In genomic region chr2:24508878-24509277, GRCh38 we compare ENCODE assay signal across 16 cellular contexts. TPM values are rescaled to one million over a fixed set of nuclear protein-coding genes. Genes with fewer than 3 reads are reported as not detected.
DNase-seq lines count a peak whose midpoint lies in the region; ATAC-seq lines count a peak whose summit lies in the region.
"Had no signal": no experiment of that assay in that cellular context is flagged by ENCODE, and none has a peak within 500 bp of the region (broad histone marks: within the 10 kb centered on the region; RNA-seq: fewer than 3 reads in every experiment).

No MANE protein-coding gene starts in this region.

- H3K4me1 Mint-ChIP-seq in activated T-cell treated with anti-CD3 and anti-CD28 coated beads, Interleukin-2, amount 50 U/mL, for 24 hours (ENCODE audit: low read depth), result peaks cover 85% of the 10 kb centered on the region
- H3K4me1 Mint-ChIP-seq in IgD-negative memory B cell, result peaks cover 44 to 50% (median 49%) of the 10 kb centered on the region in 3 donors
- peaks cover 88% of the 10 kb centered on the region for H3K4me1 Mint-ChIP-seq in central memory CD8-positive, alpha-beta T cell
- H3K4me1 Mint-ChIP-seq in stimulated activated effector memory CD8-positive, alpha-beta T cell treated with anti-CD3 and anti-CD28 coated beads, Interleukin-12 subunit alpha, Interleukin-12 subunit beta, amount 100 ng/mL, for 72 hours, result peaks cover 86% of the 10 kb centered on the region

- no peak for ATAC-seq in central memory CD8-positive, alpha-beta T cell (replicated peaks; ENCODE audit: extremely low read depth, poor library complexity, severe bottlenecking)
- no peak for ATAC-seq in stimulated activated effector memory CD8-positive, alpha-beta T cell treated with anti-CD3 and anti-CD28 coated beads, Interleukin-12 subunit alpha, Interleukin-12 subunit beta, amount 100 ng/mL, for 72 hours
- ATAC-seq in GM18520 (IDR thresholded peaks at IDR 0.05; ENCODE audit: unreplicated experiment) (no peak), HG02981 (IDR thresholded peaks at IDR 0.05; ENCODE audit: unreplicated experiment) (no peak), HG02759 (IDR thresholded peaks at IDR 0.05; ENCODE audit: unreplicated experiment) (no peak)
- ATAC-seq: foreskin keratinocyte had no signal

- no peak overlapping the region for H3K4me3 Mint-ChIP-seq in activated T-cell treated with anti-CD3 and anti-CD28 coated beads, Interleukin-2, amount 50 U/mL, for 24 hours
- H3K4me3 Mint-ChIP-seq in IgD-negative memory B cell, result no peak overlapping the region
- no peak overlapping the region for H3K4me3 Mint-ChIP-seq in central memory CD8-positive, alpha-beta T cell
- H3K4me3 Mint-ChIP-seq in stimulated activated effector memory CD8-positive, alpha-beta T cell treated with anti-CD3 and anti-CD28 coated beads, Interleukin-12 subunit alpha, Interleukin-12 subunit beta, amount 100 ng/mL, for 72 hours, result peak overlapping the region; percentile 5
- H3K4me3 Mint-ChIP-seq: HFFc6 had no signal

- peak overlapping the region; percentile 75 for H3K27ac Mint-ChIP-seq in activated T-cell treated with anti-CD3 and anti-CD28 coated beads, Interleukin-2, amount 50 U/mL, for 24 hours
- H3K27ac Mint-ChIP-seq in IgD-negative memory B cell, result peak overlapping the region in 2 of 3 donors; percentile 12 to 13
- peak overlapping the region; percentile 60 for H3K27ac Mint-ChIP-seq in central memory CD8-positive, alpha-beta T cell (ENCODE audit: low read depth)
- no peak overlapping the region for H3K27ac Mint-ChIP-seq in stimulated activated effector memory CD8-positive, alpha-beta T cell treated with anti-CD3 and anti-CD28 coated beads, Interleukin-12 subunit alpha, Interleukin-12 subunit beta, amount 100 ng/mL, for 72 hours
- H3K27ac Mint-ChIP-seq: HFFc6 had no signal

- peaks cover 6% of the 10 kb centered on the region for H3K36me3 Mint-ChIP-seq in activated T-cell treated with anti-CD3 and anti-CD28 coated beads, Interleukin-2, amount 50 U/mL, for 24 hours (ENCODE audit: low read depth)
- peaks cover 8% of the 10 kb centered on the region for H3K36me3 Mint-ChIP-seq in IgD-negative memory B cell
- peaks cover 5% of the 10 kb centered on the region for H3K36me3 Mint-ChIP-seq in central memory CD8-positive, alpha-beta T cell (ENCODE audit: insufficient read depth)
- H3K36me3 Mint-ChIP-seq in stimulated activated effector memory CD8-positive, alpha-beta T cell treated with anti-CD3 and anti-CD28 coated beads, Interleukin-12 subunit alpha, Interleukin-12 subunit beta, amount 100 ng/mL, for 72 hours, result no peaks in the 10 kb centered on the region

- no peaks in the 10 kb centered on the region for H3K9me3 Mint-ChIP-seq in activated T-cell treated with anti-CD3 and anti-CD28 coated beads, Interleukin-2, amount 50 U/mL, for 24 hours
- no peaks in the 10 kb centered on the region for H3K9me3 Mint-ChIP-seq in IgD-negative memory B cell
- no peaks in the 10 kb centered on the region for H3K9me3 Mint-ChIP-seq in central memory CD8-positive, alpha-beta T cell
- H3K9me3 Mint-ChIP-seq in stimulated activated effector memory CD8-positive, alpha-beta T cell treated with anti-CD3 and anti-CD28 coated beads, Interleukin-12 subunit alpha, Interleukin-12 subunit beta, amount 100 ng/mL, for 72 hours, result no peaks in the 10 kb centered on the region
- H3K9me3 Mint-ChIP-seq: HFFc6 had no signal

- DNase-seq in activated T-cell treated with anti-CD3 and anti-CD28 coated beads, Interleukin-2, amount 50 U/mL, for 24 hours, result no peak
- no peak for DNase-seq in activated T-cell treated with anti-CD3 and anti-CD28 coated beads for 4 hours
- DNase-seq in central memory CD8-positive, alpha-beta T cell (ENCODE audit: low spot score in 2 of 2), result no peak
- DNase-seq in stimulated activated effector memory CD8-positive, alpha-beta T cell treated with anti-CD3 and anti-CD28 coated beads, Interleukin-12 subunit alpha, Interleukin-12 subunit beta, amount 100 ng/mL, for 72 hours (ENCODE audit: low spot score in 2 of 2), result no peak
- DNase-seq: activated naive CD4-positive, alpha-beta T cell treated with Interleukin-2 at 50 U/mL for 16 hours; effector memory CD4-positive, alpha-beta T cell; foreskin keratinocyte; HFFc6; mesendoderm; MG63; NCI-H2171 treated with DMSO at 0.1 percent for 48 hours; stimulated activated naive CD4-positive, alpha-beta T cell treated with Interleukin-2 at 50 U/mL for 16 hours had no signal

- no peaks in the 10 kb centered on the region for H3K27me3 Mint-ChIP-seq in activated T-cell treated with anti-CD3 and anti-CD28 coated beads, Interleukin-2, amount 50 U/mL, for 24 hours
- no peaks in the 10 kb centered on the region for H3K27me3 Mint-ChIP-seq in IgD-negative memory B cell
- H3K27me3 Mint-ChIP-seq in central memory CD8-positive, alpha-beta T cell, result no peaks in the 10 kb centered on the region

RNA-seq across cellular contexts. Expression of gene NCOA1, which starts 17.8 kb away (rescaled TPM):
- 8.7 TPM for polyA plus RNA-seq in IgD-negative memory B cell
